9 cellular contexts compared by ENCODE assay signal in the genomic region with DNA sequence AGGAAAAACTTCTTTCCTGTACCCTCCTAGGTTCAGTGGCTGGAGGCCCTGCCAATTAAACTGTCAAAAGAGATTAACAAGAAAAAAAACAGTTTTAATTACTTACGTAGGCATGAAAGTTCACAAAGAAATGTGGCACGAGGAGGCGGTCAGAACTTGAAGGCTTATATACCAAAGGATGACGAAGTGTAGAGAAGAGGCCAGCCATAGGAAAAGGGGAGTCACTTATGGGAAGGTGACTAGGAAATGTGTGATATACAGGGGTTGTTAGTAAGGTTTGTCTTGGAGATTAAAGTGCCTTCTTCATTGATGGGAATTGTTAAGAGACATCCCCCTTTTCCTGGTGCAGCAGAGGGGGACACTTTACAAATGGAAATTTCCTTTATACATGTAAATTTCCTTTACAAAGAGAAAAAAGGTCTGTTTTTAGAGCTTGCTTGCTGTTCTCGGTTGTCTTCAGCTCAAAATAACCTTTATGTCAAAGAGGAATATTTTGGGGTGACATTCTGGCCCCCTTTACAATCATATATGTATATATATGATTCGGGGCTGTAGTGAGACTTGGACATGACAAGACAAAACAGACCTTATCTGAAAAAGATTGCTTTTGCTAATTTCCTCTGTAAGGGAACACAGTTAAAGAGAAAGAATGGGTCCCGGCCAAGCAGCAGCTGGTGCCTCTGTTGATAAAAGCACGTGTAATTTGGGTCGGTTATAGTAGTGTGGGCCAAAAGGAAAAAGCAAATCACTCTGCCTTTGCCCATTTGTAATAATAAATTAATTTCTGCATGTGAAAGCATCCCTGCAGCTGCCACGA. TPM values are rescaled to one million over a fixed set of nuclear protein-coding genes. Genes with fewer than 3 reads are reported as not detected.
A peak's percentile ranks its signal among the peaks of the same experiment; 100 is the strongest.
DNase-seq lines count a peak whose midpoint lies in the region; ATAC-seq, FAIRE-seq and TF ChIP-seq lines count a peak whose summit lies in the region.
"Had no signal": no experiment of that assay in that cellular context is flagged by ENCODE, and none has a peak within 500 bp of the region (broad histone marks: within the 10 kb centered on the region; RNA-seq: fewer than 3 reads in every experiment).

No MANE protein-coding gene starts in this region.

- DNase-seq in activated naive CD8-positive, alpha-beta T cell treated with anti-CD3 and anti-CD28 coated beads, Interleukin-2, amount 50 U/mL, for 24 hours: no peak
- DNase-seq in dermis blood vessel endothelial cell (peak; percentile 43), right lobe of liver (no peak), type B pancreatic cell (ENCODE audit: extremely low spot score, unreplicated experiment) (no peak), GM12892 (ENCODE audit: insufficient read length) (no peak)
- DNase-seq in activated T-cell treated with anti-CD3 and anti-CD28 coated beads, Interleukin-2, amount 50 U/mL, for 48 hours: no peak
- DNase-seq in stimulated activated naive B cell treated with anti-CD40 and anti-IgM and Interleukin-4, amounts not matched to agents 10 μg/mL and 1 μg/mL and 100 μg/mL, for 72 hours: no peak
- DNase-seq: GM23248 had no signal

- intact Hi-C loops in right lobe of liver (cut with DNase I): no loop called here

- FAIRE-seq in GM12892 (lab: Jason Lieb, UNC): no peak

- peak overlapping the region; percentile 41 for H3K27ac Mint-ChIP-seq in activated naive CD8-positive, alpha-beta T cell
- no peak overlapping the region for H3K27ac Mint-ChIP-seq in activated naive CD8-positive, alpha-beta T cell treated with anti-CD3 and anti-CD28 coated beads, Interleukin-2, amount 50 U/mL, for 24 hours
- peak overlapping the region; percentile 4 for H3K27ac Mint-ChIP-seq in type B pancreatic cell
- H3K27ac Mint-ChIP-seq in stimulated activated naive B cell treated with anti-CD40 and anti-IgM and Interleukin-4, amounts not matched to agents 10 μg/mL and 1 μg/mL and 100 μg/mL, for 72 hours: no peak overlapping the region

- ATAC-seq in activated naive CD8-positive, alpha-beta T cell treated with anti-CD3 and anti-CD28 coated beads, Interleukin-2, amount 50 U/mL, for 24 hours: no peak
- peak; percentile 22 to 61 (median 36) for ATAC-seq in right lobe of liver
- ATAC-seq in stimulated activated naive B cell treated with anti-CD40 and anti-IgM and Interleukin-4, amounts not matched to agents 10 μg/mL and 1 μg/mL and 100 μg/mL, for 72 hours (replicated peaks): no peak

- 44% methylated on average over 10 of the region's 10 CpGs for WGBS in right lobe of liver (ENCODE audit: insufficient coverage, low coverage, low lambda C conversion rate, missing lambda C conversion rate)

- H3K4me3 ChIP-seq in right lobe of liver: no peak overlapping the region
- H3K4me3 ChIP-seq: GM23248 had no signal

- TF ChIP-seq CTCF in right lobe of liver (IDR thresholded peaks at IDR 0.05): no peak
- TF ChIP-seq CTCF in type B pancreatic cell (conservative IDR thresholded peaks at IDR 0.05): no peak

- H3K27ac ChIP-seq in right lobe of liver: no peak overlapping the region
- H3K27ac ChIP-seq: GM23248 had no signal

- peaks cover 0 to 51% (median 24%) of the 10 kb centered on the region in 4 donors for H3K4me1 ChIP-seq in right lobe of liver

- H3K4me1 Mint-ChIP-seq in activated naive CD8-positive, alpha-beta T cell (ENCODE audit: low read depth): peaks cover 8% of the 10 kb centered on the region
- H3K4me1 Mint-ChIP-seq in activated naive CD8-positive, alpha-beta T cell treated with anti-CD3 and anti-CD28 coated beads, Interleukin-2, amount 50 U/mL, for 24 hours: peaks cover 11% of the 10 kb centered on the region
- H3K4me1 Mint-ChIP-seq in type B pancreatic cell (ENCODE audit: unreplicated experiment): peaks cover 34% of the 10 kb centered on the region
- H3K4me1 Mint-ChIP-seq in stimulated activated naive B cell treated with anti-CD40 and anti-IgM and Interleukin-4, amounts not matched to agents 10 μg/mL and 1 μg/mL and 100 μg/mL, for 72 hours: peaks cover 2 to 6% of the 10 kb centered on the region in 2 donors

- H3K9me3 ChIP-seq in right lobe of liver: no peaks in the 10 kb centered on the region

- TF ChIP-seq POLR2A in right lobe of liver (IDR thresholded peaks at IDR 0.05) (no peak), GM12892 (IDR thresholded peaks at IDR 0.05; ENCODE audit: low read depth, low read length) (no peak)

- no peaks in the 10 kb centered on the region for H3K9me3 Mint-ChIP-seq in activated naive CD8-positive, alpha-beta T cell (ENCODE audit: low read depth)
- no peaks in the 10 kb centered on the region for H3K9me3 Mint-ChIP-seq in activated naive CD8-positive, alpha-beta T cell treated with anti-CD3 and anti-CD28 coated beads, Interleukin-2, amount 50 U/mL, for 24 hours
- H3K9me3 Mint-ChIP-seq in type B pancreatic cell: no peaks in the 10 kb centered on the region
- H3K9me3 Mint-ChIP-seq in stimulated activated naive B cell treated with anti-CD40 and anti-IgM and Interleukin-4, amounts not matched to agents 10 μg/mL and 1 μg/mL and 100 μg/mL, for 72 hours: no peaks in the 10 kb centered on the region

- peaks cover 6% of the 10 kb centered on the region for H3K36me3 Mint-ChIP-seq in activated naive CD8-positive, alpha-beta T cell
- H3K36me3 Mint-ChIP-seq in activated naive CD8-positive, alpha-beta T cell treated with anti-CD3 and anti-CD28 coated beads, Interleukin-2, amount 50 U/mL, for 24 hours (ENCODE audit: low read depth): no peaks in the 10 kb centered on the region
- H3K36me3 Mint-ChIP-seq in type B pancreatic cell: peaks cover 7% of the 10 kb centered on the region
- no peaks in the 10 kb centered on the region for H3K36me3 Mint-ChIP-seq in stimulated activated naive B cell treated with anti-CD40 and anti-IgM and Interleukin-4, amounts not matched to agents 10 μg/mL and 1 μg/mL and 100 μg/mL, for 72 hours

- H3K4me3 Mint-ChIP-seq in activated naive CD8-positive, alpha-beta T cell: no peak overlapping the region
- no peak overlapping the region for H3K4me3 Mint-ChIP-seq in activated naive CD8-positive, alpha-beta T cell treated with anti-CD3 and anti-CD28 coated beads, Interleukin-2, amount 50 U/mL, for 24 hours
- no peak overlapping the region for H3K4me3 Mint-ChIP-seq in type B pancreatic cell
- no peak overlapping the region for H3K4me3 Mint-ChIP-seq in stimulated activated naive B cell treated with anti-CD40 and anti-IgM and Interleukin-4, amounts not matched to agents 10 μg/mL and 1 μg/mL and 100 μg/mL, for 72 hours

- no peaks in the 10 kb centered on the region for H3K36me3 ChIP-seq in right lobe of liver

- no peaks in the 10 kb centered on the region for H3K27me3 Mint-ChIP-seq in activated naive CD8-positive, alpha-beta T cell
- no peaks in the 10 kb centered on the region for H3K27me3 Mint-ChIP-seq in activated naive CD8-positive, alpha-beta T cell treated with anti-CD3 and anti-CD28 coated beads, Interleukin-2, amount 50 U/mL, for 24 hours
- H3K27me3 Mint-ChIP-seq in type B pancreatic cell: no peaks in the 10 kb centered on the region
- no peaks in the 10 kb centered on the region for H3K27me3 Mint-ChIP-seq in stimulated activated naive B cell treated with anti-CD40 and anti-IgM and Interleukin-4, amounts not matched to agents 10 μg/mL and 1 μg/mL and 100 μg/mL, for 72 hours

- no peaks in the 10 kb centered on the region for H3K27me3 ChIP-seq in right lobe of liver

RNA-seq across cellular contexts. Expression of a gene that starts 38.6 kb away (rescaled TPM):
- total RNA-seq in dermis blood vessel endothelial cell (93.6 and 96.3 TPM in 2 replicates), right lobe of liver (100 to 1,000 TPM in 1 of 6 experiments, 10 to 100 TPM in 5; 34.6 to 118 (median 47.8) TPM), type B pancreatic cell (ENCODE audit: low replicate concordance) (68.1 and 75.1 TPM in 2 replicates)
- polyA plus RNA-seq in GM12892 (2012; ENCODE audit: missing spikeins): 11.6 TPM

Comparison
In these comparisons a context has a peak if more than half of its experiments do, and no peak if none do; other contexts are left out.
1. H3K27ac Mint-ChIP-seq: peak in activated naive CD8-positive, alpha-beta T cell (single experiment) and type B pancreatic cell (single experiment); none in activated naive CD8-positive, alpha-beta T cell treated with anti-CD3 and anti-CD28 coated beads, Interleukin-2, amount 50 U/mL, for 24 hours (single experiment) and stimulated activated naive B cell treated with anti-CD40 and anti-IgM and Interleukin-4, amounts not matched to agents 10 μg/mL and 1 μg/mL and 100 μg/mL, for 72 hours (single experiment).
2. ATAC-seq: peak in right lobe of liver (4 of 4); none in activated naive CD8-positive, alpha-beta T cell treated with anti-CD3 and anti-CD28 coated beads, Interleukin-2, amount 50 U/mL, for 24 hours (single experiment) and stimulated activated naive B cell treated with anti-CD40 and anti-IgM and Interleukin-4, amounts not matched to agents 10 μg/mL and 1 μg/mL and 100 μg/mL, for 72 hours (0 of 2).